ENCODE assay signal across 15 cellular contexts in genomic region chr2:99399795-99400194, GRCh38.
"Had no signal": no experiment of that assay in that cellular context is flagged by ENCODE, and none has a peak within 500 bp of the region (broad histone marks: within the 10 kb centered on the region; RNA-seq: fewer than 3 reads in every experiment).

No MANE protein-coding gene starts in this region.

- H3K4me1 ChIP-seq: parathyroid adenoma had no signal

- H2AFZ ChIP-seq: parathyroid adenoma had no signal

- ATAC-seq: body of pancreas; effector memory CD8-positive, alpha-beta T cell; gastroesophageal sphincter; left colon; stimulated activated memory B cell treated with anti-CD40 and anti-IgM and Interleukin-4, amounts not matched to agents 10 μg/mL and 1 μg/mL and 100 μg/mL, for 72 hours had no signal

- H3K27me3 ChIP-seq: body of pancreas, gastroesophageal sphincter had no signal

- H3K27me3 Mint-ChIP-seq: activated B cell treated with CpG ODN at 0.5 μM for 24 hours; dendritic cell treated with granulocyte-macrophage colony-stimulating factor and Interleukin-4, amounts not matched to agents 40 ng/mL and 50 ng/mL, for 4 days; effector memory CD8-positive, alpha-beta T cell; naive B cell; stimulated activated memory B cell treated with anti-CD40 and anti-IgM and Interleukin-4, amounts not matched to agents 10 μg/mL and 1 μg/mL and 100 μg/mL, for 72 hours had no signal

- H3K79me2 ChIP-seq: parathyroid adenoma had no signal

- H3K4me3 Mint-ChIP-seq: activated B cell treated with CpG ODN at 0.5 μM for 24 hours; dendritic cell treated with granulocyte-macrophage colony-stimulating factor and Interleukin-4, amounts not matched to agents 40 ng/mL and 50 ng/mL, for 4 days; effector memory CD8-positive, alpha-beta T cell; naive B cell; stimulated activated memory B cell treated with anti-CD40 and anti-IgM and Interleukin-4, amounts not matched to agents 10 μg/mL and 1 μg/mL and 100 μg/mL, for 72 hours had no signal

- H3K9me3 ChIP-seq: body of pancreas, gastroesophageal sphincter had no signal

- H3K9me3 Mint-ChIP-seq: activated B cell treated with CpG ODN at 0.5 μM for 24 hours; activated T-helper 2 cell treated with anti-CD3 and anti-CD28 coated beads, Interferon-gamma antibody, Interleukin-2, Interleukin-4, amounts not matched to agents 10 μg/mL and 5 μg/mL and 100 μg/mL, durations not matched to agents 14 hours and 24 hours and 36 hours; dendritic cell treated with granulocyte-macrophage colony-stimulating factor and Interleukin-4, amounts not matched to agents 40 ng/mL and 50 ng/mL, for 4 days; effector memory CD8-positive, alpha-beta T cell; naive B cell; stimulated activated memory B cell treated with anti-CD40 and anti-IgM and Interleukin-4, amounts not matched to agents 10 μg/mL and 1 μg/mL and 100 μg/mL, for 72 hours had no signal

- H3K27ac Mint-ChIP-seq: activated B cell treated with CpG ODN at 0.5 μM for 24 hours; activated T-helper 2 cell treated with anti-CD3 and anti-CD28 coated beads, Interferon-gamma antibody, Interleukin-2, Interleukin-4, amounts not matched to agents 10 μg/mL and 5 μg/mL and 100 μg/mL, durations not matched to agents 14 hours and 24 hours and 36 hours; dendritic cell treated with granulocyte-macrophage colony-stimulating factor and Interleukin-4, amounts not matched to agents 40 ng/mL and 50 ng/mL, for 4 days; stimulated activated memory B cell treated with anti-CD40 and anti-IgM and Interleukin-4, amounts not matched to agents 10 μg/mL and 1 μg/mL and 100 μg/mL, for 72 hours had no signal

- H3K27ac ChIP-seq: body of pancreas, parathyroid adenoma had no signal

- DNase-seq: activated B cell treated with CpG ODN at 0.5 μM for 24 hours; activated CD4-positive, alpha-beta T cell treated with anti-CD3 and anti-CD28 coated beads for 48 hours; activated CD8-positive, alpha-beta memory T cell treated with anti-CD3 and anti-CD28 coated beads for 24 hours; activated naive CD4-positive, alpha-beta T cell treated with anti-CD3 and anti-CD28 coated beads, Interleukin-2, amount 50 U/mL, for 16 hours; body of pancreas; cerebellar nuclear complex; effector memory CD8-positive, alpha-beta T cell; left colon; naive B cell; T-helper 2 cell had no signal

- H3K4me3 ChIP-seq: body of pancreas, gastroesophageal sphincter had no signal

- H3K4me1 Mint-ChIP-seq: activated B cell treated with CpG ODN at 0.5 μM for 24 hours; naive B cell; stimulated activated memory B cell treated with anti-CD40 and anti-IgM and Interleukin-4, amounts not matched to agents 10 μg/mL and 1 μg/mL and 100 μg/mL, for 72 hours had no signal
